In genomic region chr5:61784337-61784736, GRCh38 we compare ENCODE assay signal across 21 cellular contexts.
A peak's percentile ranks its signal among the peaks of the same experiment; 100 is the strongest.
DNase-seq lines count a peak whose midpoint lies in the region; ATAC-seq, FAIRE-seq and TF ChIP-seq lines count a peak whose summit lies in the region.
"Had no signal": no experiment of that assay in that cellular context is flagged by ENCODE, and none has a peak within 500 bp of the region (broad histone marks: within the 10 kb centered on the region; RNA-seq: fewer than 3 reads in every experiment).

No MANE protein-coding gene starts in this region.

- no peak overlapping the region for H2BK20ac ChIP-seq in H1 (ENCODE audit: low read length)

- H3K4me3 ChIP-seq in H1 (ENCODE audit: extremely low read depth in 1 of 4, insufficient read depth in 2 of 4, low read depth in 3 of 4, low read length in 4 of 4) = no peak overlapping the region
- H3K4me3 ChIP-seq: GM12878, MG63, SJCRH30 had no signal

- no peak for ATAC-seq in natural killer cell treated with Interleukin-12 subunit alpha and Interleukin-12 subunit beta and Interleukin-15 and Interleukin-18, amount 100 ng/mL, for 72 hours
- ATAC-seq in T-helper 17 cell (no peak), HG02885 (IDR thresholded peaks at IDR 0.05; ENCODE audit: poor library complexity, unreplicated experiment) (no peak)
- ATAC-seq: GM12878, HCT116 had no signal

- H2BK120ac ChIP-seq in H1 (replicated peaks; ENCODE audit: low read depth, low read length) = no peak overlapping the region

- no peak overlapping the region for H3K4ac ChIP-seq in H1 (replicated peaks; ENCODE audit: insufficient read length, low read depth, low read length)

- H2AK5ac ChIP-seq in H1 (ENCODE audit: low read depth, low read length) = no peak overlapping the region

- H2AFZ ChIP-seq in H1 (ENCODE audit: low read length) = 0 out of 2 replicates have a peak overlapping the region, but pooled peaks have one; percentile 14

- H3K9ac ChIP-seq in H1 (replicated peaks in 1 of 4; ENCODE audit: extremely low read depth in 1 of 4, low read depth in 3 of 4, low read length in 3 of 4) = no peak overlapping the region

- DNase-seq in DMS 273 (lab: John Stamatoyannopoulos, UW; ENCODE audit: unreplicated experiment) = peak; percentile 91
- DNase-seq in GM04504 (ENCODE audit: low read depth) = peak; percentile 1
- peak; percentile 61 for DNase-seq in NCI-H2171 treated with DMSO at 0.1 percent for 48 hours (lab: John Stamatoyannopoulos, UW)
- no peak for DNase-seq in H1 (ENCODE audit: low read depth in 1 of 2, low spot score in 2 of 2)
- DNase-seq in natural killer cell treated with Interleukin-12 subunit alpha and Interleukin-12 subunit beta and Interleukin-15 and Interleukin-18, amount 100 ng/mL, for 72 hours (ENCODE audit: low spot score) = no peak
- DNase-seq in T-helper 17 cell = no peak
- DNase-seq in substantia nigra (lab: John Stamatoyannopoulos, UW) = no peak
- DNase-seq: AML-193, COR-L47, KBM-7, MG63, NCI-H1092, NCI-H146, NCI-H345, NCI-H526, SJCRH30 had no signal

- no peak for TF ChIP-seq EP300 in H1 (IDR thresholded peaks at IDR 0.05; ENCODE audit: borderline replicate concordance in 1 of 2, low read depth in 2 of 2, low read length in 2 of 2)

- H3K9me3 ChIP-seq in H1 (ENCODE audit: insufficient read depth in 2 of 2, low read depth in 1 of 2, low read length in 1 of 2) (no peaks in the 10 kb centered on the region), T-helper 17 cell (ENCODE audit: control insufficient read depth, low read length, poor library complexity, severe bottlenecking) (no peaks in the 10 kb centered on the region)
- H3K9me3 ChIP-seq: MG63, SJCRH30 had no signal

- H3K23ac ChIP-seq in H1 (ENCODE audit: insufficient read length) = no peak overlapping the region

- no peak overlapping the region for H3K14ac ChIP-seq in H1 (ENCODE audit: insufficient read length)

- H4K91ac ChIP-seq in H1 (replicated peaks; ENCODE audit: insufficient read length, low read length) = no peak overlapping the region

- H3K27me3 ChIP-seq in H1 (replicated peaks in 1 of 4; ENCODE audit: control insufficient read depth in 3 of 4, extremely low read depth in 1 of 4, insufficient read depth in 3 of 4, low read length in 3 of 4) = no peaks in the 10 kb centered on the region
- H3K27me3 ChIP-seq: MG63, SJCRH30 had no signal

- CTCF ChIA-PET in H1 (lab: Charles Lee; ENCODE audit: partially characterized antibody) = interaction anchor here (1.0 to 1.3 kb wide), 3 partner anchors 15 to 104 kb away, joined by 3 to 4 read pairs (median 3); no protein-coding TSS in a partner anchor

- no peaks in the 10 kb centered on the region for H4K20me1 ChIP-seq in H1 (replicated peaks in 1 of 2; ENCODE audit: control insufficient read depth in 1 of 2, insufficient read depth in 2 of 2, low read length in 2 of 2)

- H3K56ac ChIP-seq in H1 (replicated peaks; ENCODE audit: insufficient read length, low read depth, low read length) = no peak overlapping the region

- H3K36me3 Mint-ChIP-seq in natural killer cell treated with Interleukin-12 subunit alpha and Interleukin-12 subunit beta and Interleukin-15 and Interleukin-18, amount 100 ng/mL, for 72 hours = no peaks in the 10 kb centered on the region
- H3K36me3 Mint-ChIP-seq in T-helper 17 cell (ENCODE audit: low read depth) = no peaks in the 10 kb centered on the region

- peaks cover 0 to 13% of the 10 kb centered on the region in 2 donors for H3K27me3 Mint-ChIP-seq in natural killer cell treated with Interleukin-12 subunit alpha and Interleukin-12 subunit beta and Interleukin-15 and Interleukin-18, amount 100 ng/mL, for 72 hours
- H3K27me3 Mint-ChIP-seq in T-helper 17 cell = peaks cover 6% of the 10 kb centered on the region

- no peak for TF ChIP-seq RAD21 in H1 (IDR thresholded peaks at IDR 0.05 in 1 of 2, conservative IDR thresholded peaks at IDR 0.05 in 1 of 2; ENCODE audit: low read depth in 2 of 2, low read length in 2 of 2)

- no peaks in the 10 kb centered on the region for H3K4me1 Mint-ChIP-seq in natural killer cell treated with Interleukin-12 subunit alpha and Interleukin-12 subunit beta and Interleukin-15 and Interleukin-18, amount 100 ng/mL, for 72 hours (ENCODE audit: low read depth in 2 of 2)
- H3K4me1 Mint-ChIP-seq in T-helper 17 cell = no peaks in the 10 kb centered on the region

- WGBS in H1 (ENCODE audit: extremely low coverage in 1 of 2, insufficient coverage in 1 of 2, insufficient read length in 1 of 2, insufficient replicate concordance in 2 of 2, low coverage in 1 of 2, low lambda C conversion rate in 2 of 2, missing lambda C conversion rate in 1 of 2), 2 experiments = 91% methylated on average over 6 of the region's 6 CpGs; no CpG with 5 or more reads in 1 of the 2 experiments

- no peak overlapping the region for H4K8ac ChIP-seq in H1 (ENCODE audit: extremely low read depth, insufficient read depth, low read length)

- H2BK12ac ChIP-seq in H1 (ENCODE audit: low read depth, low read length) = no peak overlapping the region

- H3K79me2 ChIP-seq in H1 (ENCODE audit: control insufficient read depth in 1 of 2, insufficient read depth in 2 of 2, low read length in 2 of 2) = no peaks in the 10 kb centered on the region

- H2BK5ac ChIP-seq in H1 (ENCODE audit: low read depth, low read length) = no peak overlapping the region

- no peak overlapping the region for H4K5ac ChIP-seq in H1 (ENCODE audit: insufficient read length, low read depth, low read length)

- TF ChIP-seq CTCF in H1 (IDR thresholded peaks at IDR 0.05; ENCODE audit: control extremely low read depth in 1 of 3, insufficient read depth in 1 of 3, low read depth in 1 of 3, low read length in 3 of 3) = no peak

- no peak overlapping the region for H2BK15ac ChIP-seq in H1 (ENCODE audit: low read length)

- no peaks in the 10 kb centered on the region for H3K9me3 Mint-ChIP-seq in natural killer cell treated with Interleukin-12 subunit alpha and Interleukin-12 subunit beta and Interleukin-15 and Interleukin-18, amount 100 ng/mL, for 72 hours

- peaks cover 0 to 3% (median 1%) of the 10 kb centered on the region in 4 experiments; a peak in 2 of 7 replicates for H3K4me1 ChIP-seq in H1 (replicated peaks in 1 of 4; ENCODE audit: control insufficient read depth in 3 of 4, insufficient read depth in 4 of 4, low read length in 3 of 4)
- H3K4me1 ChIP-seq: SJCRH30 had no signal

- no peak overlapping the region for H3K27ac ChIP-seq in H1 (ENCODE audit: low read depth, low read length)
- no peak overlapping the region for H3K27ac ChIP-seq in substantia nigra (ENCODE audit: low read depth, low read length, poor library complexity, severe bottlenecking)
- H3K27ac ChIP-seq: SJCRH30 had no signal

- H3K36me3 ChIP-seq in H1 (ENCODE audit: control insufficient read depth in 2 of 4, insufficient read depth in 4 of 4, low read length in 3 of 4) = no peaks in the 10 kb centered on the region
- H3K36me3 ChIP-seq: MG63, SJCRH30 had no signal

- H3K18ac ChIP-seq in H1 (ENCODE audit: extremely low read depth, low read length) = no peak overlapping the region

- H3K23me2 ChIP-seq in H1 (ENCODE audit: low read depth, low read length) = no peaks in the 10 kb centered on the region

- no peak for TF ChIP-seq POLR2A in H1 (IDR thresholded peaks at IDR 0.05; ENCODE audit: control extremely low read depth in 1 of 2, low read depth in 2 of 2, low read length in 2 of 2)

- no peak for FAIRE-seq in H1 (lab: Jason Lieb, UNC)
- FAIRE-seq: G401.6, GM12878, GM18507 had no signal

- H3K27ac Mint-ChIP-seq in natural killer cell treated with Interleukin-12 subunit alpha and Interleukin-12 subunit beta and Interleukin-15 and Interleukin-18, amount 100 ng/mL, for 72 hours = no peak overlapping the region
- no peak overlapping the region for H3K27ac Mint-ChIP-seq in T-helper 17 cell

- POLR2A ChIA-PET in H1 (lab: Charles Lee; ENCODE audit: partially characterized antibody) = interaction anchor here (0.6 kb wide), 1 partner anchor 643 kb away, joined by 3 read pairs; no protein-coding TSS in a partner anchor

- no peak overlapping the region for H3K4me3 Mint-ChIP-seq in natural killer cell treated with Interleukin-12 subunit alpha and Interleukin-12 subunit beta and Interleukin-15 and Interleukin-18, amount 100 ng/mL, for 72 hours
- H3K4me3 Mint-ChIP-seq in T-helper 17 cell = no peak overlapping the region

- no peak overlapping the region for H3K4me2 ChIP-seq in H1 (ENCODE audit: insufficient read depth in 1 of 2, low read depth in 2 of 2, low read length in 2 of 2)

- H3K79me1 ChIP-seq in H1 (ENCODE audit: low read depth, low read length) = no peaks in the 10 kb centered on the region

TF ChIP-seq in H1, 55 proteins besides CTCF, POLR2A, EP300 and RAD21:
- no peak for TF ChIP-seq GABPA (IDR thresholded peaks at IDR 0.05; ENCODE audit: borderline replicate concordance, insufficient read depth, low read length)
- TF ChIP-seq FOSL1 (IDR thresholded peaks at IDR 0.05; ENCODE audit: insufficient read depth, low read depth, low read length) = no peak
- no peak for TF ChIP-seq ATF3 (IDR thresholded peaks at IDR 0.05; ENCODE audit: insufficient read depth, low read depth, low read length)
- no peak for TF ChIP-seq USF2 (IDR thresholded peaks at IDR 0.05; ENCODE audit: low read length)
- TF ChIP-seq SP2 (IDR thresholded peaks at IDR 0.05; ENCODE audit: low read length) = no peak
- no peak for TF ChIP-seq CHD2 (IDR thresholded peaks at IDR 0.05; ENCODE audit: low read length)
- TF ChIP-seq NANOG (IDR thresholded peaks at IDR 0.05; ENCODE audit: insufficient read depth, low read depth, low read length, poor library complexity, severe bottlenecking) = no peak
- no peak for TF ChIP-seq JUN (IDR thresholded peaks at IDR 0.05; ENCODE audit: low read depth, low read length)
- TF ChIP-seq SP1 (IDR thresholded peaks at IDR 0.05; ENCODE audit: low read depth, low read length) = no peak
- no peak for TF ChIP-seq CBX8 (IDR thresholded peaks at IDR 0.05; ENCODE audit: borderline replicate concordance, low read depth, low read length)
- TF ChIP-seq BACH1 (IDR thresholded peaks at IDR 0.05; ENCODE audit: low read length) = no peak
- TF ChIP-seq JUND (IDR thresholded peaks at IDR 0.05; ENCODE audit: low read length) = no peak

Comparison
In these comparisons a context has a peak if more than half of its experiments do, and no peak if none do; other contexts are left out.
1. DNase-seq: peak in DMS 273 (single experiment), GM04504 (single experiment) and NCI-H2171 treated with DMSO at 0.1 percent for 48 hours (single experiment); none in H1 (0 of 2), natural killer cell treated with Interleukin-12 subunit alpha and Interleukin-12 subunit beta and Interleukin-15 and Interleukin-18, amount 100 ng/mL, for 72 hours (single experiment), T-helper 17 cell (0 of 3) and substantia nigra (0 of 49).